ENCODE assay signal across 19 cellular contexts in the genomic region with DNA sequence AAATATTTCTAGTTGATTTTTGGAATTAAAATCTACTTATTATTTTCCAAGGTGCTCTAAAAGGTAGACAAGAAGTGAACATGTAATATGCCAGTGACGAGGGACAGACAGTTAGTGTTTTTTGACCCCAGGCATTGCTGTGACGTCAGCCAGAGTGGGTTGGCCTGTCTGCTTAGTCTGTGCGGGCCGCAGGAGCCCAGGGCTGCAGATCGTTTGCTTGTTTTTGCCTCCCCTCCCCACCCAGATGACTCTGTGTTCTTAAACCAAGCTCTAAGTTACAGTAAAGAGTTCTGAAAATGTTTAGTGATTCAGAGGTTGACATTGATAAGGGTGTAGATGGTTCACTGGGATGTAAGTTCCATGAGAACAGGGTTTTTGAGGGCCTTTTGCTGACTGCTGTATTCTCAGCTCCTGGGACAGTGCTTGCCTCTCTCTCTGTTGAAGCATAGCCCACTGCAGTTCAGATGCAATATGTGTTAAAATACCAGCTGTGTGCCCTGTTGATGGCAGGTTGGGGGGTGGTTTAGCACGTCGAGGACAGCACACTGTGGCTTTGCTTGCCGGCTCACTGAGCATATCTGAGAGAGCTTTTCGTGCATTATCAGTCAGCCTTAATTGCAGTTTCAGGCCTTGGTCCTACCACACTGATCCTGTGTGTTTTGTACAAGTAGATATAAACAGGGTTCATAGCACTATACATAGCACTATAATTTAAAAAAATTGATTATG.
DNase-seq lines count a peak whose midpoint lies in the region; ATAC-seq and TF ChIP-seq lines count a peak whose summit lies in the region.
"Had no signal": no experiment of that assay in that cellular context is flagged by ENCODE, and none has a peak within 500 bp of the region (broad histone marks: within the 10 kb centered on the region; RNA-seq: fewer than 3 reads in every experiment).

No MANE protein-coding gene starts in this region.

- DNase-seq in right cardiac atrium = no peak
- no peak for DNase-seq in right atrium auricular region (ENCODE audit: low spot score)
- DNase-seq in esophagus muscularis mucosa (ENCODE audit: extremely low spot score) = no peak
- DNase-seq in erythroblast (lab: John Stamatoyannopoulos, UW) = no peak
- DNase-seq: activated CD4-positive, alpha-beta T cell treated with anti-CD3 and anti-CD28 coated beads, Interleukin-2, amount 10 ng/mL, durations not matched to agents 24 days and 14 days; effector memory CD4-positive, alpha-beta T cell; foreskin fibroblast; mesendoderm; NCI-H1105 treated with DMSO at 0.1 percent for 48 hours; NCI-H345; occipital lobe; SHP77 treated with DMSO at 0.1 percent for 48 hours; upper lobe of right lung had no signal

- no peak for TF ChIP-seq EP300 in esophagus muscularis mucosa (IDR thresholded peaks at IDR 0.05)

- peak overlapping the region; percentile 15 for H3K27ac ChIP-seq in right cardiac atrium (ENCODE audit: low read length)
- peak overlapping the region in 1 of 2 donors; percentile 6 for H3K27ac ChIP-seq in right atrium auricular region
- peak overlapping the region; percentile 43 for H3K27ac ChIP-seq in angular gyrus (ENCODE audit: low read depth, low read length)
- peak overlapping the region; percentile 78 for H3K27ac ChIP-seq in mesodermal cell (ENCODE audit: low read depth, low read length, severe bottlenecking)
- H3K27ac ChIP-seq in esophagus muscularis mucosa (replicated peaks in 1 of 4) = peak overlapping the region in 1 of 4 donors; percentile 22

- H3K4me3 ChIP-seq in right cardiac atrium (ENCODE audit: low read length) = no peak overlapping the region
- H3K4me3 ChIP-seq in right atrium auricular region = no peak overlapping the region
- no peak overlapping the region for H3K4me3 ChIP-seq in mesodermal cell (ENCODE audit: extremely low read depth, insufficient read depth, low read length, poor library complexity, severe bottlenecking)
- H3K4me3 ChIP-seq in esophagus muscularis mucosa = no peak overlapping the region
- H3K4me3 ChIP-seq: K562, upper lobe of right lung had no signal

- H3K9me3 ChIP-seq in right cardiac atrium (ENCODE audit: control insufficient read depth, low read length) (no peaks in the 10 kb centered on the region), right atrium auricular region (no peaks in the 10 kb centered on the region), mesodermal cell (ENCODE audit: control insufficient read depth, low read length) (no peaks in the 10 kb centered on the region), esophagus muscularis mucosa (no peaks in the 10 kb centered on the region)
- H3K9me3 ChIP-seq: upper lobe of right lung had no signal

- WGBS in right cardiac atrium = 63% methylated on average over 9 of the region's 9 CpGs
- WGBS in mesodermal cell (ENCODE audit: insufficient coverage in 2 of 2), 2 experiments = 90 to 91% methylated on average over 4 to 6 of the region's 9 CpGs
- 83% methylated on average over 7 of the region's 9 CpGs for WGBS in esophagus muscularis mucosa

- intact Hi-C loops in right cardiac atrium (cut with DNase I) (no loop called here), esophagus muscularis mucosa (cut with DNase I) (no loop called here)

- TF ChIP-seq CTCF in right atrium auricular region (IDR thresholded peaks at IDR 0.05) (no peak), esophagus muscularis mucosa (IDR thresholded peaks at IDR 0.05) (no peak)

- ATAC-seq in right cardiac atrium (no peak), HG03460 (IDR thresholded peaks at IDR 0.05; ENCODE audit: unreplicated experiment) (no peak), GM18873 (IDR thresholded peaks at IDR 0.05; ENCODE audit: low FRiP score, unreplicated experiment) (no peak)
- ATAC-seq: activated naive CD4-positive, alpha-beta T cell treated with anti-CD3 and anti-CD28 coated beads, Interleukin-2, amount 50 U/mL, for 72 hours; K562 had no signal

- TF ChIP-seq POLR2A in esophagus muscularis mucosa (IDR thresholded peaks at IDR 0.05; ENCODE audit: low read depth) (no peak), erythroblast (IDR thresholded peaks at IDR 0.05; ENCODE audit: low read length) (no peak)

- no peaks in the 10 kb centered on the region for H3K27me3 ChIP-seq in right cardiac atrium (ENCODE audit: control insufficient read depth, insufficient read depth)
- H3K27me3 ChIP-seq in right atrium auricular region = no peaks in the 10 kb centered on the region
- no peaks in the 10 kb centered on the region for H3K27me3 ChIP-seq in esophagus muscularis mucosa
- H3K27me3 ChIP-seq: upper lobe of right lung had no signal

- H3K4me1 ChIP-seq in right cardiac atrium (ENCODE audit: control insufficient read depth, insufficient read depth, low read length) = no peaks in the 10 kb centered on the region
- H3K4me1 ChIP-seq in right atrium auricular region = peaks cover 0 to 34% of the 10 kb centered on the region in 2 donors
- H3K4me1 ChIP-seq in mesodermal cell (ENCODE audit: control insufficient read depth, insufficient read depth, low read length, poor library complexity, severe bottlenecking) = peaks cover 45% of the 10 kb centered on the region
- peaks cover 15 to 29% (median 22%) of the 10 kb centered on the region in 4 donors for H3K4me1 ChIP-seq in esophagus muscularis mucosa

- peaks cover 83% of the 10 kb centered on the region for H3K36me3 ChIP-seq in right atrium auricular region
- H3K36me3 ChIP-seq in mesodermal cell (ENCODE audit: control insufficient read depth, insufficient read depth, low read length) = peaks cover 90% of the 10 kb centered on the region
- H3K36me3 ChIP-seq in esophagus muscularis mucosa = peaks cover 54 to 100% (median 94%) of the 10 kb centered on the region in 4 donors
